Comparison of ENCODE assay signal across 8 cellular contexts in the genomic region with DNA sequence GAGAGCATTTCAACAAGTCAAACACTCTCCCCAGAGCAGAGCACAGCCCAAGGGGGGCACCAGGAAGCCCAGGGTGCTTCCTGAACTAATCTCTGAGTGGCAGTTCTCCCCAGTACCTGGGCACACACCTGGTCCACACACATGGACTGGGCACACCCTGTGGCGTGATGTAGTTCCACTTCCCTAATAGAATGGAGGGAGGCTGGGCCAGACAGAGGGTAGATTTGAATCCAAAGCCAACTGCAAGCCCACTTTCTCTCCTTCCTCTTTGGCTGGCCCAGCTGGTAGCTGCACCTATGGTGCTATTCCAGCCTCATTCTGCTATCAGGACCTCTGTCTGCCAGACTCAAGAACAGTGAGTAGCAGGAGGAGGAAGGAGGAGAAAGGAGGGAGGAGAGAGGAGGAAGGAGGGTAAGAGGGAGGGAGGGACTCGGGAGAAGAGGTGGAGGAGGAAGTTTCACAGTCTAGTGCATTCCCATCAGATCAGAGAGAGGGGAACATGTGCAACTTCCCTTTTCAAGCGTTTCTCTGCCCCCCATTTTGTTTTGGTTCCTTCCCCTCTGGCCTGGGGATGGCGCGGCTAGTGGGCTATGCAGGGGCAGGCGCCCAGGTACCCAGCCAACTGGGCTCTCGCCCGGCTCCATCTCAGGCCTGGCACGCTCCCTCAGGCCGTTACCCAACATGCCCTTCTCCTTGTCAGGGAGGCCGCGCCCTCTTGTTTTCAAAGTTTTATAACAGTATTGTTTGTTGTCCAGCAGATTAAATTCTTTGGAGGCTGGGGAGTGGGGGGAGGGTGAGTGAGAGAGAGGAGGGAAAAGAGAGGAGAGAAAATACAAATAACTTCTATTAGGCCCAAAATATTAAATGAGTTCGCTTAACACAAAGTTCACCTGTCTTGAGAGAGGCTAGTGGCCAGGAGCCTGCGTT. TPM values are rescaled to one million over a fixed set of nuclear protein-coding genes. Genes with fewer than 3 reads are reported as not detected.
DNase-seq lines count a peak whose midpoint lies in the region; ATAC-seq and TF ChIP-seq lines count a peak whose summit lies in the region.

No MANE protein-coding gene starts in this region.

- H3K27ac ChIP-seq in DOHH2 (ENCODE audit: low read depth, low read length) (peak overlapping the region; percentile 66), Peyer's patch (peak overlapping the region; percentile 49 to 65 (median 61)), epithelial cell of prostate (peak overlapping the region; percentile 84), prostate gland (peak overlapping the region; percentile 68 to 78)

- intact Hi-C loops in prostate gland (cut with DNase I), result no loop called here

- no peaks in the 10 kb centered on the region for H3F3A ChIP-seq in DOHH2 (ENCODE audit: control insufficient read depth, insufficient read depth)

- no peak for TF ChIP-seq CTCF in DOHH2 (IDR thresholded peaks at IDR 0.05; ENCODE audit: low read depth, low read length, poor library complexity, severe bottlenecking)
- TF ChIP-seq CTCF in Peyer's patch (IDR thresholded peaks at IDR 0.05), result no peak
- no peak for TF ChIP-seq CTCF in prostate gland (IDR thresholded peaks at IDR 0.05)
- no peak for TF ChIP-seq CTCF in BE2C (IDR thresholded peaks at IDR 0.05; ENCODE audit: low read depth, low read length)

- no peaks in the 10 kb centered on the region for H4K20me1 ChIP-seq in DOHH2 (ENCODE audit: control insufficient read depth, insufficient read depth, low read depth, low read length)

- H3K27me3 ChIP-seq in DOHH2 (ENCODE audit: control insufficient read depth, low read length) (no peaks in the 10 kb centered on the region), Peyer's patch (no peaks in the 10 kb centered on the region), prostate gland (replicated peaks; ENCODE audit: insufficient read depth) (no peaks in the 10 kb centered on the region), BE2C (no peaks in the 10 kb centered on the region)

- DNase-seq in Peyer's patch (peak in 1 of 3 donors; percentile 66), epithelial cell of prostate (ENCODE audit: low read depth, low spot score) (no peak), prostate gland (ENCODE audit: low spot score) (peak; percentile 72), NCI-H69 (lab: John Stamatoyannopoulos, UW) (no peak), BE2C (no peak), NCI-H146 treated with DMSO at 0.1 percent for 48 hours (lab: John Stamatoyannopoulos, UW; ENCODE audit: unreplicated experiment) (no peak)

- H3K4me3 ChIP-seq in DOHH2 (ENCODE audit: low read length), result peak overlapping the region; percentile 51
- no peak overlapping the region for H3K4me3 ChIP-seq in Peyer's patch
- no peak overlapping the region for H3K4me3 ChIP-seq in prostate gland
- no peak overlapping the region for H3K4me3 ChIP-seq in BE2C (ENCODE audit: low read depth, low read length)

- H3K9me3 ChIP-seq in DOHH2 (ENCODE audit: control insufficient read depth, insufficient read depth, low read length), result no peaks in the 10 kb centered on the region
- no peaks in the 10 kb centered on the region for H3K9me3 ChIP-seq in Peyer's patch
- H3K9me3 ChIP-seq in prostate gland, result no peaks in the 10 kb centered on the region
- no peaks in the 10 kb centered on the region for H3K9me3 ChIP-seq in BE2C

- TF ChIP-seq POLR2A in Peyer's patch (IDR thresholded peaks at IDR 0.05) (no peak), prostate gland (IDR thresholded peaks at IDR 0.05) (no peak)

- WGBS in prostate gland, result 30% methylated on average over 14 of the region's 14 CpGs

- no peak for ATAC-seq in GM18498 (IDR thresholded peaks at IDR 0.05; ENCODE audit: unreplicated experiment)

- peaks cover 28% of the 10 kb centered on the region for H3K4me1 ChIP-seq in DOHH2 (ENCODE audit: control insufficient read depth, low read length)
- H3K4me1 ChIP-seq in Peyer's patch, result peaks cover 0 to 61% (median 18%) of the 10 kb centered on the region in 4 donors
- peaks cover 40% of the 10 kb centered on the region for H3K4me1 ChIP-seq in prostate gland (replicated peaks)
- H3K4me1 ChIP-seq in BE2C, result peaks cover 3% of the 10 kb centered on the region; the same call in 1 of the 2 replicates

- H3K79me2 ChIP-seq in DOHH2 (ENCODE audit: control insufficient read depth, low read length), result no peaks in the 10 kb centered on the region

- H3K4me2 ChIP-seq in DOHH2 (ENCODE audit: low read length), result peak overlapping the region; percentile 59

- H3K9me2 ChIP-seq in DOHH2 (replicated peaks; ENCODE audit: control insufficient read depth, low read length), result no peaks in the 10 kb centered on the region

- H3K36me3 ChIP-seq in DOHH2 (ENCODE audit: control insufficient read depth, low read length) (peaks cover 78% of the 10 kb centered on the region), Peyer's patch (peaks cover 0 to 97% (median 0%) of the 10 kb centered on the region in 3 donors), prostate gland (peaks cover 10 to 35% of the 10 kb centered on the region in 2 donors), BE2C (peaks cover 3% of the 10 kb centered on the region; the same call in 1 of the 2 replicates)

RNA-seq across cellular contexts. Expression of a gene that starts 55.8 kb away (rescaled TPM):
- 100 to 1,000 TPM; 102 to 204 (median 176) TPM for total RNA-seq in Peyer's patch
- 100 to 1,000 TPM; 173 to 327 TPM for total RNA-seq in prostate gland
- polyA plus RNA-seq in BE2C (2012; ENCODE audit: insufficient read depth, insufficient read length, low read depth), result 62.2 TPM
